Comparison of ENCODE assay signal across 10 cellular contexts in genomic region chr16:354286-354881, GRCh38. TPM values are rescaled to one million over a fixed set of nuclear protein-coding genes. Genes with fewer than 3 reads are reported as not detected.
DNase-seq lines count a peak whose midpoint lies in the region; ATAC-seq and TF ChIP-seq lines count a peak whose summit lies in the region.
"Had no signal": no experiment of that assay in that cellular context is flagged by ENCODE, and none has a peak within 500 bp of the region (broad histone marks: within the 10 kb centered on the region; RNA-seq: fewer than 3 reads in every experiment).

No MANE protein-coding gene starts in this region.

- no peaks in the 10 kb centered on the region for H3K9me3 ChIP-seq in HEK293 (ENCODE audit: control insufficient read depth, insufficient read depth, low read depth, low read length)
- H3K9me3 ChIP-seq in T-helper 17 cell (ENCODE audit: control insufficient read depth, low read length, poor library complexity, severe bottlenecking) = no peaks in the 10 kb centered on the region
- H3K9me3 ChIP-seq in esophagus (ENCODE audit: control insufficient read depth in 2 of 2, insufficient read depth in 1 of 2, low read depth in 1 of 2, low read length in 1 of 2) = no peaks in the 10 kb centered on the region
- H3K9me3 ChIP-seq in ovary = no peaks in the 10 kb centered on the region
- H3K9me3 ChIP-seq: Caco-2 had no signal

- H3K27me3 ChIP-seq in esophagus (ENCODE audit: control insufficient read depth in 1 of 2, insufficient read depth in 2 of 2, low read length in 2 of 2) (no peaks in the 10 kb centered on the region), ovary (no peaks in the 10 kb centered on the region)

- H3K4me3 ChIP-seq in HEK293 (ENCODE audit: low read depth, low read length) (no peak overlapping the region), esophagus (ENCODE audit: low read depth in 1 of 2, low read length in 2 of 2) (no peak overlapping the region), ovary (no peak overlapping the region)

- no peak overlapping the region for H3K27ac ChIP-seq in HEK293 (ENCODE audit: extremely low read depth, low read depth, low read length)
- peak overlapping the region; percentile 84 to 88 for H3K27ac ChIP-seq in esophagus (ENCODE audit: low read depth in 2 of 2, low read length in 1 of 2)
- no peak overlapping the region for H3K27ac ChIP-seq in ovary
- H3K27ac ChIP-seq in substantia nigra (ENCODE audit: low read depth, low read length, poor library complexity, severe bottlenecking) = no peak overlapping the region

- peaks cover 2% of the 10 kb centered on the region; the same call in 1 of the 2 replicates for H3K4me1 ChIP-seq in HEK293 (ENCODE audit: control insufficient read depth, insufficient read depth, low read length)
- peaks cover 5 to 20% of the 10 kb centered on the region in 2 donors for H3K4me1 ChIP-seq in esophagus (ENCODE audit: control insufficient read depth in 2 of 2, insufficient read depth in 2 of 2, low read length in 1 of 2)
- no peaks in the 10 kb centered on the region for H3K4me1 ChIP-seq in ovary (ENCODE audit: insufficient read depth)

- WGBS in esophagus, 2 donors = 66 to 82% methylated on average over 12 of the region's 12 CpGs
- 80 to 87% (median 82%) methylated on average over 12 of the region's 12 CpGs for WGBS in ovary, 3 donors

- peak overlapping the region; percentile 95 for H3K4me3 Mint-ChIP-seq in T-helper 17 cell

- H3K36me3 Mint-ChIP-seq in T-helper 17 cell (ENCODE audit: low read depth) = no peaks in the 10 kb centered on the region

- TF ChIP-seq CTCF in HEK293 (tag by site-specific recombination; IDR thresholded peaks at IDR 0.05) (no peak), ovary (IDR thresholded peaks at IDR 0.05) (no peak)

- H3K36me3 ChIP-seq in HEK293 (ENCODE audit: control insufficient read depth in 2 of 2, insufficient read depth in 1 of 2, low read length in 2 of 2) = peaks cover 0 to 9% of the 10 kb centered on the region in 2 experiments; a peak in 2 of 3 replicates
- no peaks in the 10 kb centered on the region for H3K36me3 ChIP-seq in esophagus (ENCODE audit: control insufficient read depth in 2 of 2, insufficient read depth in 2 of 2, low read length in 1 of 2)
- no peaks in the 10 kb centered on the region for H3K36me3 ChIP-seq in ovary

- intact Hi-C loops in ovary (cut with DNase I) = loop anchor here in 1 of 4 donors (10.0 kb wide), 1 partner anchor 120 kb away; the partner anchor contains the start of gene FAM234A

- peaks cover 18% of the 10 kb centered on the region for H3K4me1 Mint-ChIP-seq in T-helper 17 cell

- DNase-seq in T-helper 17 cell = no peak
- peak in 3 of 5 donors; percentile 51 to 64 (median 59) for DNase-seq in ovary
- no peak for DNase-seq in ecto neural progenitor cell (ENCODE audit: low spot score)
- no peak for DNase-seq in substantia nigra (lab: John Stamatoyannopoulos, UW)
- DNase-seq: Caco-2, NCI-H1092 treated with DMSO at 0.1 percent for 48 hours, RPMI8226 had no signal

- no peaks in the 10 kb centered on the region for H3K27me3 Mint-ChIP-seq in T-helper 17 cell

- POLR2A ChIA-PET in HEK293 (lab: Yijun Ruan, JAX) = interaction anchor here (1.8 kb wide), 1 partner anchor 366 kb away, joined by 6 read pairs; the partner anchor contains the start of gene ANTKMT

- TF ChIP-seq EP300 in ovary (IDR thresholded peaks at IDR 0.05) = no peak

- CTCF ChIA-PET in HEK293 (lab: Yijun Ruan, JAX) = interaction anchor here (0.7 kb wide), 1 partner anchor 10 kb away, joined by 4 read pairs; no protein-coding TSS in a partner anchor

- no peak for TF ChIP-seq POLR2A in ovary (IDR thresholded peaks at IDR 0.05)

- no peak for ATAC-seq in T-helper 17 cell
- ATAC-seq in GM18517 (IDR thresholded peaks at IDR 0.05; ENCODE audit: unreplicated experiment) = no peak

- H3K27ac Mint-ChIP-seq in T-helper 17 cell = peak overlapping the region; percentile 95

TF ChIP-seq in HEK293, 187 proteins besides CTCF, POLR2A, EP300 and RAD21:
- no peak for TF ChIP-seq ZNF394 (tag by site-specific recombination; IDR thresholded peaks at IDR 0.05; ENCODE audit: borderline replicate concordance)
- TF ChIP-seq ZNF248 (tag by site-specific recombination; IDR thresholded peaks at IDR 0.05) = no peak
- TF ChIP-seq ZNF10 (tag by site-specific recombination; IDR thresholded peaks at IDR 0.05) = no peak
- TF ChIP-seq ZNF777 (tag by site-specific recombination; IDR thresholded peaks at IDR 0.05; ENCODE audit: borderline replicate concordance) = no peak
- no peak for TF ChIP-seq OSR2 (tag by site-specific recombination; IDR thresholded peaks at IDR 0.05)
- no peak for TF ChIP-seq ZEB2 (tag by site-specific recombination; IDR thresholded peaks at IDR 0.05)
- TF ChIP-seq SCRT2 (tag by site-specific recombination; IDR thresholded peaks at IDR 0.05) = peak; percentile 32; the same call in 1 of the 2 replicates
- peak; percentile 66; the same call in 1 of the 2 replicates for TF ChIP-seq ZIC2 (tag by site-specific recombination; IDR thresholded peaks at IDR 0.05)
- peak; percentile 53; the same call in 1 of the 2 replicates for TF ChIP-seq EGR2 (tag by site-specific recombination; IDR thresholded peaks at IDR 0.05; ENCODE audit: low read depth)
- peak; percentile 58 for TF ChIP-seq ZNF335 (tag by site-specific recombination; conservative IDR thresholded peaks at IDR 0.05)
- no peak for TF ChIP-seq ZNF473 (tag by site-specific recombination; IDR thresholded peaks at IDR 0.05)
- no peak for TF ChIP-seq ZNF19 (tag by site-specific recombination; IDR thresholded peaks at IDR 0.05; ENCODE audit: low read depth)

RNA-seq across cellular contexts. Expression of gene AXIN1, which starts 1.9 kb away (rescaled TPM):
- total RNA-seq in T-helper 17 cell = 10 to 100 TPM; 38.9 to 42.5 TPM
- polyA plus RNA-seq in esophagus = 10 to 100 TPM; 11.9 to 16.7 TPM
- 10 to 100 TPM; 13.7 to 27.2 (median 24.0) TPM for total RNA-seq in ovary
- 10 to 100 TPM in 1 of 2 donors, 1 to 10 TPM in 1; 3.7 to 21.8 TPM for polyA plus RNA-seq in ovary

RNA-seq across cellular contexts. Expression of gene MRPL28, which starts 16.0 kb away (rescaled TPM):
- total RNA-seq in T-helper 17 cell (10 to 100 TPM; 25.2 to 25.9 TPM), ovary (10 to 100 TPM; 38.9 to 57.7 (median 40.9) TPM)
- polyA plus RNA-seq in esophagus (10 to 100 TPM; 54.5 to 75.9 TPM), ovary (10 to 100 TPM; 28.4 to 53.0 TPM)

RNA-seq across cellular contexts. Expression of gene PGAP6, which starts 27.4 kb away (rescaled TPM):
- total RNA-seq in T-helper 17 cell (100 to 1,000 TPM in 1 of 2 donors, 10 to 100 TPM in 1; 39.7 to 106 TPM), ovary (10 to 100 TPM; 13.0 to 39.8 (median 23.2) TPM)
- polyA plus RNA-seq in esophagus (10 to 100 TPM; 30.3 to 44.3 TPM), ovary (10 to 100 TPM; 13.9 to 17.9 TPM)

RNA-seq across cellular contexts. Expression of gene NME4, which starts 42.6 kb away (rescaled TPM):
- 10 to 100 TPM; 31.9 to 39.8 TPM for total RNA-seq in T-helper 17 cell
- polyA plus RNA-seq in esophagus = 10 to 100 TPM; 40.3 to 41.9 TPM
- total RNA-seq in ovary = 100 to 1,000 TPM in 3 of 7 donors, 10 to 100 TPM in 4; 48.8 to 133 (median 93.4) TPM
- polyA plus RNA-seq in ovary = 100 to 1,000 TPM in 1 of 2 donors, 10 to 100 TPM in 1; 72.9 to 117 TPM

RNA-seq across cellular contexts. Expression of gene DECR2, which starts 47.3 kb away (rescaled TPM):
- total RNA-seq in T-helper 17 cell (1 to 10 TPM; 7.5 to 9.0 TPM), ovary (10 to 100 TPM; 10.2 to 23.7 (median 15.1) TPM)
- polyA plus RNA-seq in esophagus (10 to 100 TPM; 15.0 to 24.2 TPM), ovary (10 to 100 TPM in 1 of 2 donors, 1 to 10 TPM in 1; 2.1 to 13.0 TPM)

Comparison
In these comparisons a context has a peak if more than half of its experiments do, and no peak if none do; other contexts are left out.
1. H3K27ac ChIP-seq: peak in esophagus (2 of 2); none in HEK293 (single experiment), ovary (0 of 2) and substantia nigra (single experiment).
2. DNase-seq: peak in ovary (3 of 5); none in T-helper 17 cell (0 of 3), ecto neural progenitor cell (single experiment) and substantia nigra (0 of 49).